Comparison of ENCODE assay signal across 13 cellular contexts in the genomic region with DNA sequence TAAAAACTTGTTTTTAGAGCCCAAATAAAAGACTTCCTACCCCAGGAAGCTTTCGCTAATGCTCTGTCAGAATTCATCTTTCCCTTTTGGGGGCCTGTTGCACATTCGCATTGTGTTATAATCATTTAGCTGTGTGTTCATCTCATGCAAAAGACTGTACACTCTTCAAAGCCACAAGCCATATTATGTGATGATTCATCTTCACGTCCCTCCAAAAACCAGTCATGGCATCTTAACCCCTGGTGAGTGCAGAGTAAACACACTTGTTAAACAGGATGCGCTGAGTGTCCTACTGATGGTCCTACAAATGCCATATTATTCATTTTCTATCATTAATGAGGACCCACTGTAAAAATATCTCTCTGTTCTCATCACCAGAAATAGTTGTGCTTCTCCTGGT.
DNase-seq lines count a peak whose midpoint lies in the region; ATAC-seq and TF ChIP-seq lines count a peak whose summit lies in the region.
"Had no signal": no experiment of that assay in that cellular context is flagged by ENCODE, and none has a peak within 500 bp of the region (broad histone marks: within the 10 kb centered on the region; RNA-seq: fewer than 3 reads in every experiment).

No MANE protein-coding gene starts in this region.

- H3K4me1 Mint-ChIP-seq in MCF 10A (ENCODE audit: insufficient read depth, unreplicated experiment): peaks cover 15% of the 10 kb centered on the region
- H3K4me1 Mint-ChIP-seq in mesothelial cell of epicardium: peaks cover 32% of the 10 kb centered on the region
- H3K4me1 Mint-ChIP-seq: stimulated activated memory B cell treated with anti-CD40 and anti-IgM and Interleukin-4, amounts not matched to agents 10 μg/mL and 1 μg/mL and 100 μg/mL, for 72 hours had no signal

- no peaks in the 10 kb centered on the region for H3F3A ChIP-seq in PC-3 (ENCODE audit: low read length, unreplicated experiment)

- H3K27ac ChIP-seq in breast epithelium: no peak overlapping the region
- H3K27ac ChIP-seq in PC-3 (ENCODE audit: low read length): peak overlapping the region; percentile 72
- H3K27ac ChIP-seq in stomach: no peak overlapping the region
- H3K27ac ChIP-seq: parathyroid adenoma had no signal

- H3K9ac ChIP-seq in PC-3 (ENCODE audit: low read length): peak overlapping the region; percentile 35; the same call in 1 of the 2 replicates
- H3K9ac ChIP-seq: parathyroid adenoma had no signal

- no peaks in the 10 kb centered on the region for H3K27me3 ChIP-seq in breast epithelium
- no peaks in the 10 kb centered on the region for H3K27me3 ChIP-seq in PC-3 (ENCODE audit: low read length)
- no peaks in the 10 kb centered on the region for H3K27me3 ChIP-seq in stomach

- intact Hi-C loops in MCF 10A (cut with micrococcal nuclease): no loop called here
- intact Hi-C loops in breast epithelium (cut with DNase I; ENCODE audit: low total_unique reads): no loop called here
- intact Hi-C loops in PC-3 (cut with micrococcal nuclease): no loop called here
- intact Hi-C loops in left colon (cut with DNase I, micrococcal nuclease): no loop called here
- intact Hi-C loops in stomach (cut with DNase I; ENCODE audit: low total_unique reads): no loop called here

- no peak for TF ChIP-seq CTCF in MCF 10A (IDR thresholded peaks at IDR 0.05; ENCODE audit: unreplicated experiment)
- TF ChIP-seq CTCF in breast epithelium (IDR thresholded peaks at IDR 0.05): no peak
- TF ChIP-seq CTCF in PC-3 (conservative IDR thresholded peaks at IDR 0.05; ENCODE audit: low read depth, low read length): no peak
- TF ChIP-seq CTCF in mesothelial cell of epicardium (IDR thresholded peaks at IDR 0.05; ENCODE audit: unreplicated experiment): no peak
- no peak for TF ChIP-seq CTCF in stomach (IDR thresholded peaks at IDR 0.05)

- CTCF ChIA-PET in MCF 10A (lab: Yijun Ruan, JAX): no interaction called here
- CTCF ChIA-PET in PC-3 (lab: Charles Lee): no interaction called here

- TF ChIP-seq EP300 in stomach (IDR thresholded peaks at IDR 0.05): no peak

- H3K4me2 ChIP-seq in PC-3 (ENCODE audit: low read length): peak overlapping the region; percentile 39

- BruUV-seq in MCF 10A (replicated peaks; lab: Mats Ljungman, UMichigan) (no TSS peak), PC-3 (replicated peaks; lab: Mats Ljungman, UMichigan) (no TSS peak)

- no peak overlapping the region for H2AFZ ChIP-seq in PC-3 (ENCODE audit: low read length)
- H2AFZ ChIP-seq: parathyroid adenoma had no signal

- no peak overlapping the region for H3K4me3 ChIP-seq in breast epithelium
- no peak overlapping the region for H3K4me3 ChIP-seq in PC-3 (ENCODE audit: low read length)
- no peak overlapping the region for H3K4me3 ChIP-seq in stomach

- no peaks in the 10 kb centered on the region for H4K20me1 ChIP-seq in PC-3 (ENCODE audit: low read length)

- no peaks in the 10 kb centered on the region for H3K9me2 ChIP-seq in PC-3 (replicated peaks; ENCODE audit: low read length)

- H3K9me3 ChIP-seq in breast epithelium (no peaks in the 10 kb centered on the region), PC-3 (ENCODE audit: low read length) (no peaks in the 10 kb centered on the region), stomach (no peaks in the 10 kb centered on the region)

- no peaks in the 10 kb centered on the region for H3K9me3 Mint-ChIP-seq in MCF 10A (ENCODE audit: unreplicated experiment)
- no peaks in the 10 kb centered on the region for H3K9me3 Mint-ChIP-seq in mesothelial cell of epicardium
- H3K9me3 Mint-ChIP-seq: stimulated activated memory B cell treated with anti-CD40 and anti-IgM and Interleukin-4, amounts not matched to agents 10 μg/mL and 1 μg/mL and 100 μg/mL, for 72 hours had no signal

- WGBS in stomach, 5 donors: 78 to 88% (median 86%) methylated on average over 4 of the region's 4 CpGs

- peak overlapping the region; percentile 3 for H3K27ac Mint-ChIP-seq in MCF 10A (ENCODE audit: low read depth, unreplicated experiment)
- H3K27ac Mint-ChIP-seq in mesothelial cell of epicardium: no peak overlapping the region
- H3K27ac Mint-ChIP-seq: stimulated activated memory B cell treated with anti-CD40 and anti-IgM and Interleukin-4, amounts not matched to agents 10 μg/mL and 1 μg/mL and 100 μg/mL, for 72 hours had no signal

- H3K27me3 Mint-ChIP-seq in MCF 10A (ENCODE audit: insufficient read depth, unreplicated experiment) (no peaks in the 10 kb centered on the region), mesothelial cell of epicardium (ENCODE audit: low read depth) (no peaks in the 10 kb centered on the region)
- H3K27me3 Mint-ChIP-seq: stimulated activated memory B cell treated with anti-CD40 and anti-IgM and Interleukin-4, amounts not matched to agents 10 μg/mL and 1 μg/mL and 100 μg/mL, for 72 hours had no signal

- POLR2A ChIA-PET in MCF 10A (lab: Yijun Ruan, JAX): interaction anchor here (1.0 to 1.7 kb wide), 4 partner anchors 9 to 44 kb away, joined by 3 to 9 read pairs (median 4); no protein-coding TSS in a partner anchor
- POLR2A ChIA-PET in PC-3 (lab: Charles Lee; ENCODE audit: unreplicated experiment): no interaction called here

- no peak overlapping the region for H3K4me3 Mint-ChIP-seq in MCF 10A (ENCODE audit: unreplicated experiment)
- H3K4me3 Mint-ChIP-seq in mesothelial cell of epicardium: no peak overlapping the region
- H3K4me3 Mint-ChIP-seq: stimulated activated memory B cell treated with anti-CD40 and anti-IgM and Interleukin-4, amounts not matched to agents 10 μg/mL and 1 μg/mL and 100 μg/mL, for 72 hours had no signal

- no peaks in the 10 kb centered on the region for H3K79me2 ChIP-seq in PC-3 (ENCODE audit: low read length)

- TF ChIP-seq POLR2A in breast epithelium (IDR thresholded peaks at IDR 0.05) (no peak), stomach (IDR thresholded peaks at IDR 0.05) (no peak)

- DNase-seq in MCF 10A (ENCODE audit: unreplicated experiment) (peak; percentile 61), breast epithelium (ENCODE audit: low spot score in 2 of 2) (no peak), PC-3 (peak; percentile 87), smooth muscle cell of the brain vasculature (ENCODE audit: low read depth, low spot score) (peak; percentile 67), left colon (no peak), mesothelial cell of epicardium (ENCODE audit: low spot score in 2 of 2, unreplicated experiment in 2 of 2) (no peak), stomach (no peak)
- DNase-seq: aorta; NCI-H69; stimulated activated CD4-positive, alpha-beta T cell treated with anti-CD3 and anti-CD28 coated beads, Interleukin-1b, Interleukin-23, amount 100 ng/mL, for 48 hours had no signal

- ATAC-seq in PC-3 (peak; percentile 93), esophagus mucosa (peak; percentile 69), left colon (no peak)
- ATAC-seq: stimulated activated memory B cell treated with anti-CD40 and anti-IgM and Interleukin-4, amounts not matched to agents 10 μg/mL and 1 μg/mL and 100 μg/mL, for 72 hours had no signal

- H3K36me3 Mint-ChIP-seq in MCF 10A (ENCODE audit: insufficient read depth, unreplicated experiment) (peaks cover 43% of the 10 kb centered on the region), mesothelial cell of epicardium (peaks cover 52% of the 10 kb centered on the region)
- H3K36me3 Mint-ChIP-seq: stimulated activated memory B cell treated with anti-CD40 and anti-IgM and Interleukin-4, amounts not matched to agents 10 μg/mL and 1 μg/mL and 100 μg/mL, for 72 hours had no signal

- H3K4me1 ChIP-seq in breast epithelium: peaks cover 0 to 12% of the 10 kb centered on the region in 2 donors
- H3K4me1 ChIP-seq in PC-3 (ENCODE audit: insufficient read depth, low read length): peaks cover 28% of the 10 kb centered on the region
- peaks cover 0 to 24% (median 11%) of the 10 kb centered on the region in 4 donors for H3K4me1 ChIP-seq in stomach

- H3K36me3 ChIP-seq in breast epithelium (no peaks in the 10 kb centered on the region), PC-3 (ENCODE audit: low read depth, low read length) (no peaks in the 10 kb centered on the region), stomach (no peaks in the 10 kb centered on the region)

Comparison
In these comparisons a context has a peak if more than half of its experiments do, and no peak if none do; other contexts are left out.
1. DNase-seq: peak in MCF 10A (single experiment), PC-3 (single experiment) and smooth muscle cell of the brain vasculature (single experiment); none in breast epithelium (0 of 2), left colon (0 of 2), mesothelial cell of epicardium (0 of 2) and stomach (single experiment).